In genomic region chr16:16365851-16366250, GRCh38 we compare ENCODE assay signal across 1 cellular context. TPM values are rescaled to one million over a fixed set of nuclear protein-coding genes. Genes with fewer than 3 reads are reported as not detected.
"Had no signal": no experiment of that assay in that cellular context is flagged by ENCODE, and none has a peak within 500 bp of the region (broad histone marks: within the 10 kb centered on the region; RNA-seq: fewer than 3 reads in every experiment).

No MANE protein-coding gene starts in this region.

RNA-seq across cellular contexts. Expression of gene NPIPA7, which starts 13.1 kb away (rescaled TPM):
- total RNA-seq: mononuclear cell had no signal
